32 cellular contexts compared by ENCODE assay signal in genomic region chr11:60795291-60795690, GRCh38. TPM values are rescaled to one million over a fixed set of nuclear protein-coding genes. Genes with fewer than 3 reads are reported as not detected.
"Had no signal": no experiment of that assay in that cellular context is flagged by ENCODE, and none has a peak within 500 bp of the region (broad histone marks: within the 10 kb centered on the region; RNA-seq: fewer than 3 reads in every experiment).

No MANE protein-coding gene starts in this region.

- FAIRE-seq: colon, endometrium had no signal

- ATAC-seq: activated CD4-positive, alpha-beta T cell treated with anti-CD3 and anti-CD28 coated beads for 36 hours; activated naive CD4-positive, alpha-beta T cell treated with anti-CD3 and anti-CD28 coated beads, Interleukin-2, amount 50 U/mL, for 72 hours; activated T-cell treated with anti-CD3 and anti-CD28 coated beads, Interleukin-2, amount 50 U/mL, for 72 hours; esophagus mucosa; foreskin keratinocyte; gastrocnemius medialis; heart left ventricle had no signal

- H3K36me3 ChIP-seq: ascending aorta, breast epithelium, gastrocnemius medialis, heart left ventricle had no signal

- H3K4me1 ChIP-seq: ascending aorta, breast epithelium, foreskin keratinocyte, gastrocnemius medialis, heart left ventricle had no signal

- H3K9me3 ChIP-seq: ascending aorta, breast epithelium, gastrocnemius medialis, heart left ventricle had no signal

- DNase-seq: activated CD4-positive, alpha-beta memory T cell treated with anti-CD3 and anti-CD28 coated beads, Interleukin-2, amount 10 ng/mL, durations not matched to agents 7 days and 5 days; activated CD4-positive, alpha-beta T cell treated with anti-CD3 and anti-CD28 coated beads for 36 hours; activated CD4-positive, alpha-beta T cell treated with anti-CD3 and anti-CD28 coated beads, Interleukin-2, amount 10 ng/mL, durations not matched to agents 24 days and 14 days; activated CD4-positive, alpha-beta T cell treated with anti-CD3 and anti-CD28 coated beads, Interleukin-2, amount 50 U/mL, for 4 hours; activated CD4-positive, CD25-positive, alpha-beta regulatory T cell; activated CD4-positive, CD25-positive, alpha-beta regulatory T cell treated with anti-CD3 and anti-CD28 coated beads, Interleukin-2, amount 50 U/mL, for 72 hours; activated CD8-positive, alpha-beta memory T cell treated with anti-CD3 and anti-CD28 coated beads, Interleukin-2, amount 50 U/mL, for 48 hours; activated gamma-delta T cell; activated naive CD4-positive, alpha-beta T cell; activated naive CD4-positive, alpha-beta T cell treated with anti-CD3 and anti-CD28 coated beads, Interleukin-2, amount 10 ng/mL, durations not matched to agents 7 days and 5 days; activated naive CD8-positive, alpha-beta T cell treated with anti-CD3 and anti-CD28 coated beads, Interleukin-2, amount 10 ng/mL, durations not matched to agents 7 days and 5 days; activated T-cell treated with anti-CD3 and anti-CD28 coated beads for 4 hours; activated T-cell treated with anti-CD3 and anti-CD28 coated beads, Interleukin-2, amount 50 U/mL, for 24 hours; activated T-cell treated with anti-CD3 and anti-CD28 coated beads, Interleukin-2, amount 50 U/mL, for 72 hours; cortex of kidney; dermis blood vessel endothelial cell; effector CD8-positive, alpha-beta T cell; foreskin keratinocyte; gastrocnemius medialis; glutamatergic neuron; heart left ventricle; T-helper 2 cell had no signal

- H3K27ac ChIP-seq: ascending aorta, breast epithelium, foreskin keratinocyte, gastrocnemius medialis, heart left ventricle had no signal

- H3K4me3 ChIP-seq: ascending aorta, breast epithelium, gastrocnemius medialis, heart left ventricle had no signal

- H3K27me3 ChIP-seq: ascending aorta, foreskin keratinocyte, gastrocnemius medialis had no signal

RNA-seq across cellular contexts. Expression of gene MS4A10, which starts 10.2 kb away (rescaled TPM):
- total RNA-seq: activated CD4-positive, alpha-beta memory T cell treated with anti-CD3 and anti-CD28 coated beads, Interleukin-2, amount 10 ng/mL, durations not matched to agents 7 days and 5 days; activated CD4-positive, alpha-beta T cell treated with anti-CD3 and anti-CD28 coated beads for 36 hours; activated CD4-positive, alpha-beta T cell treated with anti-CD3 and anti-CD28 coated beads, Interleukin-2, amount 10 ng/mL, durations not matched to agents 24 days and 14 days; activated naive CD4-positive, alpha-beta T cell treated with anti-CD3 and anti-CD28 coated beads, Interleukin-2, amount 50 U/mL, for 72 hours; activated naive CD8-positive, alpha-beta T cell treated with anti-CD3 and anti-CD28 coated beads, Interleukin-2, amount 10 ng/mL, durations not matched to agents 7 days and 5 days; activated T-cell treated with anti-CD3 and anti-CD28 coated beads, Interleukin-2, amount 50 U/mL, for 72 hours; ascending aorta; breast epithelium; cardiac septum; cerebellum; dermis blood vessel endothelial cell; epithelial cell of proximal tubule; esophagus mucosa; foreskin keratinocyte; gastrocnemius medialis; heart left ventricle; T-helper 1 cell treated with Interleukin-12 subunit alpha and Interleukin-12 subunit beta and Interleukin-4 antibody, amounts not matched to agents 30 ng/mL and 1 ng/mL, for 36 hours had no signal
- polyA plus RNA-seq: foreskin keratinocyte, heart left ventricle had no signal

RNA-seq across cellular contexts. Expression of gene MS4A15, which starts 38.6 kb away (rescaled TPM):
- total RNA-seq: activated CD4-positive, alpha-beta memory T cell treated with anti-CD3 and anti-CD28 coated beads, Interleukin-2, amount 10 ng/mL, durations not matched to agents 7 days and 5 days; activated CD4-positive, alpha-beta T cell treated with anti-CD3 and anti-CD28 coated beads for 36 hours; activated CD4-positive, alpha-beta T cell treated with anti-CD3 and anti-CD28 coated beads, Interleukin-2, amount 10 ng/mL, durations not matched to agents 24 days and 14 days; activated naive CD4-positive, alpha-beta T cell treated with anti-CD3 and anti-CD28 coated beads, Interleukin-2, amount 50 U/mL, for 72 hours; activated naive CD8-positive, alpha-beta T cell treated with anti-CD3 and anti-CD28 coated beads, Interleukin-2, amount 10 ng/mL, durations not matched to agents 7 days and 5 days; activated T-cell treated with anti-CD3 and anti-CD28 coated beads, Interleukin-2, amount 50 U/mL, for 72 hours; ascending aorta; breast epithelium; cardiac septum; cerebellum; dermis blood vessel endothelial cell; epithelial cell of proximal tubule; esophagus mucosa; foreskin keratinocyte; gastrocnemius medialis; heart left ventricle; T-helper 1 cell treated with Interleukin-12 subunit alpha and Interleukin-12 subunit beta and Interleukin-4 antibody, amounts not matched to agents 30 ng/mL and 1 ng/mL, for 36 hours had no signal
- polyA plus RNA-seq: foreskin keratinocyte, heart left ventricle had no signal
